8 cellular contexts compared by ENCODE assay signal in the genomic region with DNA sequence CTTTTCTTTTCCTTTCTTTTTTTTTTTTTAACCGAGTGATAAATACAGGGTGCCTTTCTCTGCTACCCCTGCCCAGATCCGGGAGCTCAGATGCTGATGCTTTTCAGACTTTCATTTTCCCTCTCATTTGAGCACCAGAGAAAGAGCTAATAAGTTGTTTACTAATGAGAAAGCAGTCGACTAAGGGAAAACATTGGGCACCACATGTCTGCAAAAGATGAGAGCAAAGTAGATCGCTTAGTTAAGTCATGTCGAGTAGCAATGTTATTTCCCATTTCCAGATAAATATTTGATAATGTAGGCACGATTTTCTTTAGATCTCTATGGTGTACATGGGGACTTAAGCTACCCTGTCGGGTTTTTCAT.
A peak's percentile ranks its signal among the peaks of the same experiment; 100 is the strongest.
DNase-seq lines count a peak whose midpoint lies in the region; TF ChIP-seq lines count a peak whose summit lies in the region.

No MANE protein-coding gene starts in this region.

- peaks cover 28% of the 10 kb centered on the region for H3K4me1 Mint-ChIP-seq in activated naive CD4-positive, alpha-beta T cell treated with anti-CD3 and anti-CD28 coated beads, Interleukin-2, amount 10 ng/mL, durations not matched to agents 7 days and 5 days

- peaks cover 6% of the 10 kb centered on the region for H3K36me3 Mint-ChIP-seq in activated naive CD4-positive, alpha-beta T cell treated with anti-CD3 and anti-CD28 coated beads, Interleukin-2, amount 10 ng/mL, durations not matched to agents 7 days and 5 days

- peaks cover 4% of the 10 kb centered on the region for H3K27me3 Mint-ChIP-seq in activated naive CD4-positive, alpha-beta T cell treated with anti-CD3 and anti-CD28 coated beads, Interleukin-2, amount 10 ng/mL, durations not matched to agents 7 days and 5 days

- DNase-seq in activated naive CD4-positive, alpha-beta T cell treated with anti-CD3 and anti-CD28 coated beads, Interleukin-2, amount 10 ng/mL, durations not matched to agents 7 days and 5 days, result peak; percentile 33
- DNase-seq in activated naive CD4-positive, alpha-beta T cell (lab: John Stamatoyannopoulos, UW), result no peak
- peak; percentile 26 for DNase-seq in RPMI8226
- DNase-seq in erythroblast (lab: John Stamatoyannopoulos, UW), result peak; percentile 59 to 72
- DNase-seq in pons (ENCODE audit: low spot score), result peak; percentile 33
- no peak for DNase-seq in NCI-H2107 (lab: John Stamatoyannopoulos, UW)
- no peak for DNase-seq in hepatic stellate cell (ENCODE audit: low spot score)
- DNase-seq in activated CD4-positive, CD25-positive, alpha-beta regulatory T cell treated with anti-CD3 and anti-CD28 coated beads, Interleukin-2, amount 50 U/mL, for 72 hours, result no peak

- peak overlapping the region; percentile 96 for H3K27ac Mint-ChIP-seq in activated naive CD4-positive, alpha-beta T cell treated with anti-CD3 and anti-CD28 coated beads, Interleukin-2, amount 10 ng/mL, durations not matched to agents 7 days and 5 days

- no peak for TF ChIP-seq POLR2A in erythroblast (IDR thresholded peaks at IDR 0.05; ENCODE audit: low read length)

- no peaks in the 10 kb centered on the region for H3K9me3 Mint-ChIP-seq in activated naive CD4-positive, alpha-beta T cell treated with anti-CD3 and anti-CD28 coated beads, Interleukin-2, amount 10 ng/mL, durations not matched to agents 7 days and 5 days

- CTCF ChIA-PET in activated naive CD4-positive, alpha-beta T cell treated with anti-CD3 and anti-CD28 coated beads, Interleukin-2, amount 10 ng/mL, durations not matched to agents 7 days and 5 days (lab: Charles Lee), result interaction anchor here (1.0 to 1.7 kb wide), 8 partner anchors 11 to 205 kb away, joined by 3 to 8 read pairs (median 4); no protein-coding TSS in a partner anchor

- peak overlapping the region; percentile 92 for H3K4me3 Mint-ChIP-seq in activated naive CD4-positive, alpha-beta T cell treated with anti-CD3 and anti-CD28 coated beads, Interleukin-2, amount 10 ng/mL, durations not matched to agents 7 days and 5 days

Comparison
In these comparisons a context has a peak if more than half of its experiments do, and no peak if none do; other contexts are left out.
1. DNase-seq: peak in activated naive CD4-positive, alpha-beta T cell treated with anti-CD3 and anti-CD28 coated beads, Interleukin-2, amount 10 ng/mL, durations not matched to agents 7 days and 5 days (single experiment), RPMI8226 (single experiment), erythroblast (2 of 2) and pons (single experiment); none in activated naive CD4-positive, alpha-beta T cell (0 of 4), NCI-H2107 (single experiment), hepatic stellate cell (single experiment) and activated CD4-positive, CD25-positive, alpha-beta regulatory T cell treated with anti-CD3 and anti-CD28 coated beads, Interleukin-2, amount 50 U/mL, for 72 hours (single experiment).